In genomic region chr11:113690619-113691569, GRCh38 we compare ENCODE assay signal across 10 cellular contexts. TPM values are rescaled to one million over a fixed set of nuclear protein-coding genes. Genes with fewer than 3 reads are reported as not detected.
DNase-seq lines count a peak whose midpoint lies in the region; ATAC-seq and TF ChIP-seq lines count a peak whose summit lies in the region.
"Had no signal": no experiment of that assay in that cellular context is flagged by ENCODE, and none has a peak within 500 bp of the region (broad histone marks: within the 10 kb centered on the region; RNA-seq: fewer than 3 reads in every experiment).

No MANE protein-coding gene starts in this region.

- H3K27me3 Mint-ChIP-seq in activated T-helper 1 cell treated with anti-CD3 and anti-CD28 coated beads, Interleukin-12 subunit alpha, Interleukin-12 subunit beta, Interleukin-2, Interleukin-4 antibody, amounts not matched to agents 30 ng/mL and 10 ng/mL and 1 ng/mL, durations not matched to agents 14 hours and 24 hours and 36 hours (ENCODE audit: insufficient read depth), result no peaks in the 10 kb centered on the region

- no peak for TF ChIP-seq EP300 in gastroesophageal sphincter (IDR thresholded peaks at IDR 0.05)

- 97 to 98% methylated on average over 4 to 5 of the region's 15 CpGs for WGBS in gastroesophageal sphincter (ENCODE audit: low coverage in 1 of 2), 2 donors

- no peaks in the 10 kb centered on the region for H3K9me3 Mint-ChIP-seq in activated T-helper 1 cell treated with anti-CD3 and anti-CD28 coated beads, Interleukin-12 subunit alpha, Interleukin-12 subunit beta, Interleukin-2, Interleukin-4 antibody, amounts not matched to agents 30 ng/mL and 10 ng/mL and 1 ng/mL, durations not matched to agents 14 hours and 24 hours and 36 hours

- H3K9me3 ChIP-seq in DOHH2 (ENCODE audit: control insufficient read depth, insufficient read depth, low read length) (no peaks in the 10 kb centered on the region), gastroesophageal sphincter (no peaks in the 10 kb centered on the region)

- no peaks in the 10 kb centered on the region for H4K20me1 ChIP-seq in DOHH2 (ENCODE audit: control insufficient read depth, insufficient read depth, low read depth, low read length)

- H3F3A ChIP-seq in DOHH2 (ENCODE audit: control insufficient read depth, insufficient read depth), result no peaks in the 10 kb centered on the region

- H3K27ac Mint-ChIP-seq in activated T-helper 1 cell treated with anti-CD3 and anti-CD28 coated beads, Interleukin-12 subunit alpha, Interleukin-12 subunit beta, Interleukin-2, Interleukin-4 antibody, amounts not matched to agents 30 ng/mL and 10 ng/mL and 1 ng/mL, durations not matched to agents 14 hours and 24 hours and 36 hours, result peak overlapping the region; percentile 40

- TF ChIP-seq POLR2A in gastroesophageal sphincter (IDR thresholded peaks at IDR 0.05), result no peak

- intact Hi-C loops in activated T-helper 1 cell treated with anti-CD3 and anti-CD28 coated beads, Interleukin-12 subunit alpha, Interleukin-12 subunit beta, Interleukin-2, Interleukin-4 antibody, amounts not matched to agents 30 ng/mL and 10 ng/mL and 1 ng/mL, durations not matched to agents 14 hours and 24 hours and 36 hours (cut with micrococcal nuclease), result no loop called here

- H3K4me1 ChIP-seq in DOHH2 (ENCODE audit: control insufficient read depth, low read length) (no peaks in the 10 kb centered on the region), gastroesophageal sphincter (peaks cover 0 to 5% (median 0%) of the 10 kb centered on the region in 3 donors)

- no peaks in the 10 kb centered on the region for H3K36me3 Mint-ChIP-seq in activated T-helper 1 cell treated with anti-CD3 and anti-CD28 coated beads, Interleukin-12 subunit alpha, Interleukin-12 subunit beta, Interleukin-2, Interleukin-4 antibody, amounts not matched to agents 30 ng/mL and 10 ng/mL and 1 ng/mL, durations not matched to agents 14 hours and 24 hours and 36 hours (ENCODE audit: low read depth)

- H3K27ac ChIP-seq in DOHH2 (ENCODE audit: low read depth, low read length) (no peak overlapping the region), gastroesophageal sphincter (no peak overlapping the region)
- H3K27ac ChIP-seq: SK-N-MC had no signal

- no peak overlapping the region for H3K4me3 Mint-ChIP-seq in activated T-helper 1 cell treated with anti-CD3 and anti-CD28 coated beads, Interleukin-12 subunit alpha, Interleukin-12 subunit beta, Interleukin-2, Interleukin-4 antibody, amounts not matched to agents 30 ng/mL and 10 ng/mL and 1 ng/mL, durations not matched to agents 14 hours and 24 hours and 36 hours

- H3K4me1 Mint-ChIP-seq in activated T-helper 1 cell treated with anti-CD3 and anti-CD28 coated beads, Interleukin-12 subunit alpha, Interleukin-12 subunit beta, Interleukin-2, Interleukin-4 antibody, amounts not matched to agents 30 ng/mL and 10 ng/mL and 1 ng/mL, durations not matched to agents 14 hours and 24 hours and 36 hours (ENCODE audit: low read depth), result peaks cover 16% of the 10 kb centered on the region

- H3K4me3 ChIP-seq in DOHH2 (ENCODE audit: low read length), result no peak overlapping the region
- no peak overlapping the region for H3K4me3 ChIP-seq in kidney epithelial cell (ENCODE audit: low read depth, low read length)
- H3K4me3 ChIP-seq in gastroesophageal sphincter, result no peak overlapping the region
- H3K4me3 ChIP-seq: SK-N-MC had no signal

- no peaks in the 10 kb centered on the region for H3K36me3 ChIP-seq in DOHH2 (ENCODE audit: control insufficient read depth, low read length)
- no peaks in the 10 kb centered on the region for H3K36me3 ChIP-seq in kidney epithelial cell (ENCODE audit: control insufficient read depth, insufficient read depth, low read length)
- peaks cover 0 to 20% of the 10 kb centered on the region in 2 donors for H3K36me3 ChIP-seq in gastroesophageal sphincter

- no peaks in the 10 kb centered on the region for H3K9me2 ChIP-seq in DOHH2 (replicated peaks; ENCODE audit: control insufficient read depth, low read length)

- peak; percentile 94 for TF ChIP-seq CTCF in DOHH2 (IDR thresholded peaks at IDR 0.05; ENCODE audit: low read depth, low read length, poor library complexity, severe bottlenecking)
- TF ChIP-seq CTCF in kidney epithelial cell (IDR thresholded peaks at IDR 0.05; ENCODE audit: insufficient read depth, low read length, poor library complexity, severe bottlenecking), result peak; percentile 44
- TF ChIP-seq CTCF in gastroesophageal sphincter (IDR thresholded peaks at IDR 0.05), result peak in 1 of 4 experiments; percentile 23

- no peaks in the 10 kb centered on the region for H3K27me3 ChIP-seq in DOHH2 (ENCODE audit: control insufficient read depth, low read length)
- H3K27me3 ChIP-seq in kidney epithelial cell (ENCODE audit: control insufficient read depth, insufficient read depth, low read length), result no peaks in the 10 kb centered on the region
- H3K27me3 ChIP-seq in gastroesophageal sphincter, result no peaks in the 10 kb centered on the region

- ATAC-seq in GM19324 (IDR thresholded peaks at IDR 0.05; ENCODE audit: low FRiP score, unreplicated experiment), result no peak
- ATAC-seq in HG03196 (IDR thresholded peaks at IDR 0.05; ENCODE audit: unreplicated experiment), result no peak
- ATAC-seq in gastroesophageal sphincter, result no peak
- no peak for ATAC-seq in HG03520 (IDR thresholded peaks at IDR 0.05; ENCODE audit: unreplicated experiment)

- H3K4me2 ChIP-seq in DOHH2 (ENCODE audit: low read length), result no peak overlapping the region

- no peaks in the 10 kb centered on the region for H3K79me2 ChIP-seq in DOHH2 (ENCODE audit: control insufficient read depth, low read length)

- DNase-seq in HUDEP-2 (lab: John Stamatoyannopoulos, UW; ENCODE audit: unreplicated experiment in 76 of 76) (peak in 75 of 76 experiments; percentile 6 to 95 (median 86)), kidney epithelial cell (ENCODE audit: low read depth) (no peak)
- no peak for DNase-seq in activated T-helper 1 cell treated with anti-CD3 and anti-CD28 coated beads, Interleukin-12 subunit alpha, Interleukin-12 subunit beta, Interleukin-2, Interleukin-4 antibody, amounts not matched to agents 30 ng/mL and 10 ng/mL and 1 ng/mL, durations not matched to agents 14 hours and 24 hours and 36 hours (ENCODE audit: low spot score)
- DNase-seq: left cardiac atrium had no signal

RNA-seq across cellular contexts. Expression of gene TMPRSS5, which starts 15.2 kb away (rescaled TPM):
- total RNA-seq in activated T-helper 1 cell treated with anti-CD3 and anti-CD28 coated beads, Interleukin-12 subunit alpha, Interleukin-12 subunit beta, Interleukin-2, Interleukin-4 antibody, amounts not matched to agents 30 ng/mL and 10 ng/mL and 1 ng/mL, durations not matched to agents 14 hours and 24 hours and 36 hours, result 0.66 and 1.6 TPM in 2 replicates
- 0.07 TPM in 1 of 2 replicates, not detected in the other for total RNA-seq in kidney epithelial cell
- under 1 TPM in 3 of 4 donors, not detected in 1; 0.40 to 0.85 (median 0.47) TPM for total RNA-seq in gastroesophageal sphincter

Comparison
In these comparisons a context has a peak if more than half of its experiments do, and no peak if none do; other contexts are left out.
1. DNase-seq: peak in HUDEP-2 (75 of 76); none in activated T-helper 1 cell treated with anti-CD3 and anti-CD28 coated beads, Interleukin-12 subunit alpha, Interleukin-12 subunit beta, Interleukin-2, Interleukin-4 antibody, amounts not matched to agents 30 ng/mL and 10 ng/mL and 1 ng/mL, durations not matched to agents 14 hours and 24 hours and 36 hours (single experiment) and kidney epithelial cell (single experiment).